In genomic region chr15:72013703-72014102, GRCh38 we compare ENCODE assay signal across 9 cellular contexts.
"Had no signal": no experiment of that assay in that cellular context is flagged by ENCODE, and none has a peak within 500 bp of the region (broad histone marks: within the 10 kb centered on the region; RNA-seq: fewer than 3 reads in every experiment).

No MANE protein-coding gene starts in this region.

- H3K9me3 ChIP-seq: HAP-1 had no signal

- H3K9me3 Mint-ChIP-seq: HFFc6, IgD-negative memory B cell had no signal

- H3K27me3 Mint-ChIP-seq: IgD-negative memory B cell had no signal

- H3K36me3 ChIP-seq: HAP-1 had no signal

- H3K9ac ChIP-seq: GM23248 had no signal

- H3K4me3 ChIP-seq: GM23248, HAP-1 had no signal

- H3K27ac Mint-ChIP-seq: HFFc6 had no signal

- H2AFZ ChIP-seq: GM23248 had no signal

- DNase-seq: GM23248, GOT3, H7, HFFc6, KBM-7 had no signal

- H3K27ac ChIP-seq: GM23248 had no signal

- ATAC-seq: HCT116, HepG2 had no signal

- H3K4me3 Mint-ChIP-seq: HFFc6, IgD-negative memory B cell had no signal
